Comparison of ENCODE assay signal across 8 cellular contexts in genomic region chr1:9490605-9491339, GRCh38. TPM values are rescaled to one million over a fixed set of nuclear protein-coding genes. Genes with fewer than 3 reads are reported as not detected.
DNase-seq lines count a peak whose midpoint lies in the region; ATAC-seq, FAIRE-seq and TF ChIP-seq lines count a peak whose summit lies in the region.

No MANE protein-coding gene starts in this region.

- no peak for TF ChIP-seq POLR2A in testis (IDR thresholded peaks at IDR 0.05)

- no peaks in the 10 kb centered on the region for H3K9me2 ChIP-seq in DOHH2 (replicated peaks; ENCODE audit: control insufficient read depth, low read length)

- H3K9me3 ChIP-seq in DOHH2 (ENCODE audit: control insufficient read depth, insufficient read depth, low read length), result no peaks in the 10 kb centered on the region
- no peaks in the 10 kb centered on the region for H3K9me3 ChIP-seq in SK-N-MC (ENCODE audit: low read depth, low read length)
- no peaks in the 10 kb centered on the region for H3K9me3 ChIP-seq in testis

- intact Hi-C loops in testis (cut with DNase I; ENCODE audit: low total_unique reads), result loop anchor here (10.0 kb wide), 1 partner anchor 84 kb away; no protein-coding TSS in a partner anchor

- DNase-seq in LHCN-M2 (ENCODE audit: low read depth) (peak; percentile 72), SK-N-MC (ENCODE audit: low read depth, low spot score) (peak; percentile 3), frontal cortex (ENCODE audit: low spot score in 2 of 2) (peak; percentile 69 to 72), omental fat pad (ENCODE audit: low spot score) (peak; percentile 98), testis (peak; percentile 93)
- peak; percentile 80 for DNase-seq in activated gamma-delta T cell treated with anti-CD3 and anti-CD28 coated beads, Interleukin-2, amount 50 U/mL, for 16 hours (ENCODE audit: low read depth)

- no peak overlapping the region for H3K4me2 ChIP-seq in DOHH2 (ENCODE audit: low read length)

- peaks cover 16% of the 10 kb centered on the region for H3K4me1 ChIP-seq in DOHH2 (ENCODE audit: control insufficient read depth, low read length)
- peaks cover 11% of the 10 kb centered on the region for H3K4me1 ChIP-seq in testis

- H3K4me3 ChIP-seq in DOHH2 (ENCODE audit: low read length) (no peak overlapping the region), SK-N-MC (no peak overlapping the region), testis (no peak overlapping the region)

- peak; percentile 76 for TF ChIP-seq CTCF in DOHH2 (IDR thresholded peaks at IDR 0.05; ENCODE audit: low read depth, low read length, poor library complexity, severe bottlenecking)
- peak in 2 of 3 donors; percentile 88 to 96 for TF ChIP-seq CTCF in omental fat pad (IDR thresholded peaks at IDR 0.05)
- TF ChIP-seq CTCF in testis (IDR thresholded peaks at IDR 0.05), result peak; percentile 77 to 92 (median 81)

- H3K27me3 ChIP-seq in DOHH2 (ENCODE audit: control insufficient read depth, low read length) (peaks cover 14% of the 10 kb centered on the region), testis (no peaks in the 10 kb centered on the region)

- H3K36me3 ChIP-seq in DOHH2 (ENCODE audit: control insufficient read depth, low read length), result no peaks in the 10 kb centered on the region
- no peaks in the 10 kb centered on the region for H3K36me3 ChIP-seq in SK-N-MC (ENCODE audit: insufficient read depth, low read length)
- no peaks in the 10 kb centered on the region for H3K36me3 ChIP-seq in testis (ENCODE audit: low read depth, missing control alignments)

- no peaks in the 10 kb centered on the region for H3K79me2 ChIP-seq in DOHH2 (ENCODE audit: control insufficient read depth, low read length)

- no peak overlapping the region for H3K9ac ChIP-seq in SK-N-MC (ENCODE audit: insufficient read length)

- no peak for FAIRE-seq in frontal cortex (lab: Jason Lieb, UNC)

- H3K27ac ChIP-seq in DOHH2 (ENCODE audit: low read depth, low read length) (no peak overlapping the region), SK-N-MC (no peak overlapping the region), testis (no peak overlapping the region)

- 52 to 56% methylated on average over 17 to 20 of the region's 20 CpGs for WGBS in testis, 2 donors

- ATAC-seq in omental fat pad (ENCODE audit: low FRiP score), result peak; percentile 82
- ATAC-seq in HG03095 (IDR thresholded peaks at IDR 0.05; ENCODE audit: unreplicated experiment), result no peak

- H4K20me1 ChIP-seq in DOHH2 (ENCODE audit: control insufficient read depth, insufficient read depth, low read depth, low read length), result no peaks in the 10 kb centered on the region

- no peaks in the 10 kb centered on the region for H3F3A ChIP-seq in DOHH2 (ENCODE audit: control insufficient read depth, insufficient read depth)

RNA-seq across cellular contexts. Expression of gene SLC25A33, which starts 48.5 kb away (rescaled TPM):
- 5.5 and 5.8 TPM in 2 replicates for total RNA-seq in LHCN-M2 (2014; rRNA removed)
- 2.7 TPM for polyA plus RNA-seq in LHCN-M2 (2012)
- 12.2 TPM for total RNA-seq in frontal cortex
- total RNA-seq in omental fat pad, result 10 to 100 TPM; 15.6 to 25.8 (median 19.1) TPM
- total RNA-seq in testis, result 10 to 100 TPM; 16.3 to 17.4 TPM
- polyA plus RNA-seq in testis (ENCODE audit: insufficient read depth, low read depth, low replicate concordance), result 26.0 TPM

Comparison
In these comparisons a context has a peak if more than half of its experiments do, and no peak if none do; other contexts are left out.
1. DNase-seq: peak in every context shown above with its lines; median percentile 98 in omental fat pad; 93 in testis; 80 in activated gamma-delta T cell treated with anti-CD3 and anti-CD28 coated beads, Interleukin-2, amount 50 U/mL, for 16 hours; 72 in LHCN-M2; 70 in frontal cortex; 3 in SK-N-MC.